In the genomic region with DNA sequence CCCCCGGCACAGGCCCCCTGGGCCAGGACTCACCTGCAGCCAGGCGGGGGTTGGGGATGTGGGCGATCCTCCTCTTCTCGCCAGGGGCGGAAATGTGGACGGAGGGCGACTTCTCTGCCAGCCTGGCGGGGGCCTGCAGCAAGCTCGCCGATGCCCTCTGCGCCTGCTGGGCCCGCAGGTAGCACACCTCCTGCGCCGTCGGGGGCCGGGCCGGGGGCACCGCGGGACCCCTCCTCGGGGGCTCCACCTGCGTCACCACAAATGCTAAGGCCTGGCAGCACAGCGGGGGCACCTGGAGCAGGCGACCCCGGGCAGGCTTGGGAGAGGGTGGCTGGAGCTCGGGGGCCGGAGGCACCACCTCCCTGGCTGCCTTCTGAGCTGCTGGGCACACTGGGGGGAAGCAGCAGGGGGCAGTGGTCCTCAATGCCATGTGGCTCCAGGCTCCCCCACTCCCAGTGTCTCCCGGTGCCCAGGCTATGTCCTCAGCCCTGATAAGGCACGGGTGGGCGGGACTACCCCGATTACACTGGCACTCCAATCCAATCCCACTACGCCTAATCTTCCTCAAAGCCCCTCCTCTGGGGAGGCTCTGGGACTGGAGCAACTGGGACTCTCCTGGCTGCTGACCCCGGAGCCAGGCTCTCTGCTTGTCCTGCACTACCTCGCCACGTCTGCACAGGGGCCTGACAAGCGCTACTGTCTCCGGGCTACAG, we compare ENCODE assay signal across 29 cellular contexts.
"Had no signal": no experiment of that assay in that cellular context is flagged by ENCODE, and none has a peak within 500 bp of the region (broad histone marks: within the 10 kb centered on the region; RNA-seq: fewer than 3 reads in every experiment).

No MANE protein-coding gene starts in this region.

- H3K27ac Mint-ChIP-seq: activated CD4-positive, alpha-beta T cell treated with anti-CD3 and anti-CD28 coated beads, Interleukin-2, amount 10 ng/mL, durations not matched to agents 7 days and 5 days; activated CD8-positive, alpha-beta T cell treated with anti-CD3 and anti-CD28 coated beads, Interleukin-2, amount 10 ng/mL, durations not matched to agents 7 days and 5 days; activated naive CD8-positive, alpha-beta T cell treated with anti-CD3 and anti-CD28 coated beads, Interleukin-2, amount 50 U/mL, for 24 hours; activated T-helper 1 cell treated with anti-CD3 and anti-CD28 coated beads, Interleukin-12 subunit alpha, Interleukin-12 subunit beta, Interleukin-2, Interleukin-4 antibody, amounts not matched to agents 30 ng/mL and 10 ng/mL and 1 ng/mL, durations not matched to agents 14 hours and 24 hours and 36 hours; memory B cell; nephron progenitor cell; stimulated activated memory B cell treated with anti-CD40 and anti-IgM and Interleukin-4, amounts not matched to agents 10 μg/mL and 1 μg/mL and 100 μg/mL, for 72 hours; T-helper 2 cell treated with Interferon-gamma antibody and Interleukin-4, amounts not matched to agents 5 μg/mL and 100 μg/mL, for 36 hours had no signal

- ATAC-seq: activated CD8-positive, alpha-beta T cell treated with anti-CD3 and anti-CD28 coated beads, Interleukin-2, amount 10 ng/mL, durations not matched to agents 7 days and 5 days; activated naive CD8-positive, alpha-beta T cell treated with anti-CD3 and anti-CD28 coated beads, Interleukin-2, amount 50 U/mL, for 24 hours; body of pancreas; foreskin keratinocyte; mucosa of descending colon; sciatic nerve; stimulated activated memory B cell treated with anti-CD40 and anti-IgM and Interleukin-4, amounts not matched to agents 10 μg/mL and 1 μg/mL and 100 μg/mL, for 72 hours had no signal

- H3K4me3 Mint-ChIP-seq: activated CD4-positive, alpha-beta T cell treated with anti-CD3 and anti-CD28 coated beads, Interleukin-2, amount 10 ng/mL, durations not matched to agents 7 days and 5 days; activated CD8-positive, alpha-beta T cell treated with anti-CD3 and anti-CD28 coated beads, Interleukin-2, amount 10 ng/mL, durations not matched to agents 7 days and 5 days; activated naive CD8-positive, alpha-beta T cell treated with anti-CD3 and anti-CD28 coated beads, Interleukin-2, amount 50 U/mL, for 24 hours; activated T-helper 1 cell treated with anti-CD3 and anti-CD28 coated beads, Interleukin-12 subunit alpha, Interleukin-12 subunit beta, Interleukin-2, Interleukin-4 antibody, amounts not matched to agents 30 ng/mL and 10 ng/mL and 1 ng/mL, durations not matched to agents 14 hours and 24 hours and 36 hours; memory B cell; nephron progenitor cell; stimulated activated memory B cell treated with anti-CD40 and anti-IgM and Interleukin-4, amounts not matched to agents 10 μg/mL and 1 μg/mL and 100 μg/mL, for 72 hours; T-helper 2 cell treated with Interferon-gamma antibody and Interleukin-4, amounts not matched to agents 5 μg/mL and 100 μg/mL, for 36 hours had no signal

- H3K27me3 Mint-ChIP-seq: activated CD4-positive, alpha-beta T cell treated with anti-CD3 and anti-CD28 coated beads, Interleukin-2, amount 10 ng/mL, durations not matched to agents 7 days and 5 days; activated naive CD8-positive, alpha-beta T cell treated with anti-CD3 and anti-CD28 coated beads, Interleukin-2, amount 50 U/mL, for 24 hours; memory B cell; stimulated activated memory B cell treated with anti-CD40 and anti-IgM and Interleukin-4, amounts not matched to agents 10 μg/mL and 1 μg/mL and 100 μg/mL, for 72 hours had no signal

- H3K4me1 ChIP-seq: foreskin keratinocyte, parathyroid adenoma had no signal

- H3K9me3 ChIP-seq: body of pancreas, left ventricle myocardium inferior, mucosa of descending colon, stomach, suprapubic skin, transverse colon had no signal

- H3K27ac ChIP-seq: body of pancreas, foreskin keratinocyte, left ventricle myocardium inferior, parathyroid adenoma, stomach, suprapubic skin, transverse colon, VCaP had no signal

- H3K9ac ChIP-seq: parathyroid adenoma had no signal

- H2AFZ ChIP-seq: parathyroid adenoma had no signal

- DNase-seq: activated CD4-positive, alpha-beta T cell treated with anti-CD3 and anti-CD28 coated beads, Interleukin-2, amount 10 ng/mL, durations not matched to agents 7 days and 5 days; activated CD4-positive, CD25-positive, alpha-beta regulatory T cell treated with anti-CD3 and anti-CD28 coated beads, Interleukin-2, amount 50 U/mL, for 72 hours; activated CD8-positive, alpha-beta T cell treated with anti-CD3 and anti-CD28 coated beads, Interleukin-2, amount 10 ng/mL, durations not matched to agents 7 days and 5 days; activated gamma-delta T cell; activated naive CD4-positive, alpha-beta T cell treated with anti-CD3 and anti-CD28 coated beads, Interleukin-2, amount 50 U/mL, for 16 hours; activated naive CD8-positive, alpha-beta T cell treated with anti-CD3 and anti-CD28 coated beads, Interleukin-2, amount 50 U/mL, for 24 hours; anterior cingulate cortex; body of pancreas; central memory CD4-positive, alpha-beta T cell; dermis blood vessel endothelial cell; effector CD8-positive, alpha-beta T cell; foreskin keratinocyte; hippocampal formation; left ventricle myocardium inferior; nephron progenitor cell; nucleus accumbens; small intestine; stimulated activated CD4-positive, alpha-beta T cell treated with anti-CD3 and anti-CD28 coated beads, Interleukin-2, amount 100 ng/mL, for 24 hours; stomach; transverse colon had no signal

- H3K4me1 Mint-ChIP-seq: activated naive CD8-positive, alpha-beta T cell treated with anti-CD3 and anti-CD28 coated beads, Interleukin-2, amount 50 U/mL, for 24 hours had no signal

- H3K27me3 ChIP-seq: body of pancreas, foreskin keratinocyte, stomach, suprapubic skin, transverse colon had no signal

- H3K9me3 Mint-ChIP-seq: activated CD4-positive, alpha-beta T cell treated with anti-CD3 and anti-CD28 coated beads, Interleukin-2, amount 10 ng/mL, durations not matched to agents 7 days and 5 days; activated naive CD8-positive, alpha-beta T cell treated with anti-CD3 and anti-CD28 coated beads, Interleukin-2, amount 50 U/mL, for 24 hours; activated T-helper 1 cell treated with anti-CD3 and anti-CD28 coated beads, Interleukin-12 subunit alpha, Interleukin-12 subunit beta, Interleukin-2, Interleukin-4 antibody, amounts not matched to agents 30 ng/mL and 10 ng/mL and 1 ng/mL, durations not matched to agents 14 hours and 24 hours and 36 hours; memory B cell; nephron progenitor cell; stimulated activated memory B cell treated with anti-CD40 and anti-IgM and Interleukin-4, amounts not matched to agents 10 μg/mL and 1 μg/mL and 100 μg/mL, for 72 hours; T-helper 2 cell treated with Interferon-gamma antibody and Interleukin-4, amounts not matched to agents 5 μg/mL and 100 μg/mL, for 36 hours had no signal

- H3K4me3 ChIP-seq: body of pancreas, left ventricle myocardium inferior, mucosa of descending colon, stomach, suprapubic skin, transverse colon had no signal
